ENCODE assay signal across 8 cellular contexts in the genomic region with DNA sequence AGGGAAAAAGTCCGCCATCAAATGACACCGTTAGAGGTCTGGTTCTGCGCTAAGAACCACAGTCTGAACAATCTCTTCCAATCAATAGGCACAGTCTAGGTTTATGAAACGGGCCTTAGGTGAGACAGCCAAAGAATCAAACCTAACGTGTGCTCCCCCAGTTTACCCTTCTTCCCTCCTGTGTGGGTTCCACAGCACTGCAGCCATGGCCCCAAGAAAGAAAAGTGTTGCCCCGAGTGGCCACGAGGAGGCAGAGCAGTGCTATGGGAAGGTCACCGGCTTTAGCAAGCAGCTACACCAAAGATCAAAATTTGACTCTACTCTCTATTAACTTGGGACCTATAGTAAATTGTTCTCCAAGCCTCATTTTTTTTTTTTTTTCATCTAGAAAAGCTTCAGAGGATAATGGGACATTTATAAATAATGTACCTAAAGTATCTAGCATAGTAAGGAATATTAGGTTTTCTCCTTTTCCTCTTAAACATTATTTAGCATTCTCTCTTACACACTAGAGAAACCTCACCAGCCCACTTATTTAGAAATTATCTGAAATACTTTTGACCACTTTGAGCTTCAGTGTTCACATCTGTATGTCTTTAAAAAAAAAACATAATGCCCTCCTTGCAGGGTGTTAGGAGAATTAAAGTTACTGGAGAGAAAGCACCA.
DNase-seq lines count a peak whose midpoint lies in the region; ATAC-seq, FAIRE-seq and TF ChIP-seq lines count a peak whose summit lies in the region.

No MANE protein-coding gene starts in this region.

- dilution Hi-C loops in endothelial cell of umbilical vein (cut with MboI; ENCODE audit: extremely low pct_ligation_motif_present, low sequenced_read_pairs) = no loop called here

- no peak overlapping the region for H3K4me3 ChIP-seq in endothelial cell of umbilical vein (replicated peaks in 1 of 3; ENCODE audit: insufficient read depth in 1 of 3, low read depth in 1 of 3, low read length in 3 of 3)

- no peaks in the 10 kb centered on the region for H3K9me3 Mint-ChIP-seq in activated CD8-positive, alpha-beta T cell treated with anti-CD3 and anti-CD28 coated beads, Interleukin-2, amount 10 ng/mL, durations not matched to agents 7 days and 5 days (ENCODE audit: insufficient read depth)
- no peaks in the 10 kb centered on the region for H3K9me3 Mint-ChIP-seq in naive B cell

- no TSS peak for BruUV-seq in endothelial cell of umbilical vein (replicated peaks; lab: Mats Ljungman, UMichigan)

- H3K4me1 Mint-ChIP-seq in activated CD8-positive, alpha-beta T cell treated with anti-CD3 and anti-CD28 coated beads, Interleukin-2, amount 10 ng/mL, durations not matched to agents 7 days and 5 days (ENCODE audit: low read depth) = peaks cover 17% of the 10 kb centered on the region
- peaks cover 0 to 6% (median 1%) of the 10 kb centered on the region in 3 donors for H3K4me1 Mint-ChIP-seq in naive B cell

- TF ChIP-seq POLR2A in endothelial cell of umbilical vein (IDR thresholded peaks at IDR 0.05; ENCODE audit: low read depth, low read length) = no peak

- H3K9me1 ChIP-seq in endothelial cell of umbilical vein (replicated peaks; ENCODE audit: control insufficient read depth, extremely low read depth, insufficient read depth, low read length) = no peaks in the 10 kb centered on the region

- ATAC-seq in HG02938 (IDR thresholded peaks at IDR 0.05; ENCODE audit: unreplicated experiment) (peak; percentile 84), naive B cell (ENCODE audit: low read depth in 2 of 2) (peak; percentile 34 to 57)
- peak; percentile 64 for ATAC-seq in activated CD8-positive, alpha-beta T cell treated with anti-CD3 and anti-CD28 coated beads, Interleukin-2, amount 10 ng/mL, durations not matched to agents 7 days and 5 days
- peak; percentile 78 for ATAC-seq in stimulated activated naive CD8-positive, alpha-beta T cell treated with anti-CD3 and anti-CD28 coated beads, Interleukin-15, Interleukin-2, amounts not matched to agents 100 U/mL and 50 U/mL, for 24 hours

- H3K9me3 ChIP-seq in endothelial cell of umbilical vein (replicated peaks; ENCODE audit: control insufficient read depth, insufficient read depth, low read length) = no peaks in the 10 kb centered on the region

- no peaks in the 10 kb centered on the region for H3K27me3 ChIP-seq in endothelial cell of umbilical vein (ENCODE audit: control insufficient read depth in 2 of 2, insufficient read depth in 2 of 2, low read length in 2 of 2)

- peak; percentile 77 for FAIRE-seq in endothelial cell of umbilical vein (lab: Jason Lieb, UNC)

- POLR2A ChIA-PET in activated CD8-positive, alpha-beta T cell treated with anti-CD3 and anti-CD28 coated beads, Interleukin-2, amount 10 ng/mL, durations not matched to agents 7 days and 5 days (lab: Charles Lee) = interaction anchor here (1.3 kb wide), 1 partner anchor 155 kb away, joined by 5 read pairs; no protein-coding TSS in a partner anchor
- POLR2A ChIA-PET in endothelial cell of umbilical vein (lab: Charles Lee) = no interaction called here

- no peak overlapping the region for H3K4me3 Mint-ChIP-seq in activated CD8-positive, alpha-beta T cell treated with anti-CD3 and anti-CD28 coated beads, Interleukin-2, amount 10 ng/mL, durations not matched to agents 7 days and 5 days
- H3K4me3 Mint-ChIP-seq in naive B cell = no peak overlapping the region

- H3K79me2 ChIP-seq in endothelial cell of umbilical vein (ENCODE audit: control insufficient read depth, insufficient read depth, low read length) = no peaks in the 10 kb centered on the region

- DNase-seq in NCI-H2227 treated with DMSO at 0.1 percent for 48 hours (lab: John Stamatoyannopoulos, UW) (peak; percentile 18), endothelial cell of umbilical vein (ENCODE audit: low read depth, low spot score) (peak; percentile 75), naive B cell (peak; percentile 11)
- DNase-seq in activated CD8-positive, alpha-beta T cell treated with anti-CD3 and anti-CD28 coated beads, Interleukin-2, amount 10 ng/mL, durations not matched to agents 7 days and 5 days = peak; percentile 73
- peak; percentile 68 for DNase-seq in stimulated activated naive CD8-positive, alpha-beta T cell treated with anti-CD3 and anti-CD28 coated beads, Interleukin-15, Interleukin-2, amounts not matched to agents 100 U/mL and 50 U/mL, for 24 hours

- H3K27ac Mint-ChIP-seq in activated CD8-positive, alpha-beta T cell treated with anti-CD3 and anti-CD28 coated beads, Interleukin-2, amount 10 ng/mL, durations not matched to agents 7 days and 5 days = no peak overlapping the region
- peak overlapping the region in 1 of 6 donors; percentile 39 for H3K27ac Mint-ChIP-seq in naive B cell

- H3K4me1 ChIP-seq in endothelial cell of umbilical vein (ENCODE audit: control insufficient read depth, extremely low read depth, insufficient read depth, low read length) = no peaks in the 10 kb centered on the region

- H3K27ac ChIP-seq in 22Rv1 (no peak overlapping the region), endothelial cell of umbilical vein (ENCODE audit: insufficient read depth, low read depth, low read length) (no peak overlapping the region)

- no peak overlapping the region for H3K4me2 ChIP-seq in endothelial cell of umbilical vein (ENCODE audit: insufficient read depth, low read length)

- no peaks in the 10 kb centered on the region for H4K20me1 ChIP-seq in endothelial cell of umbilical vein (replicated peaks; ENCODE audit: control insufficient read depth, extremely low read depth, insufficient read depth, low read length)

- intact Hi-C loops in endothelial cell of umbilical vein (cut with micrococcal nuclease) = loop anchor here (1.0 to 2.0 kb wide), 4 partner anchors 154 to 381 kb away; partner anchors contain the start of genes PPP2R5E and WDR89

- CTCF ChIA-PET in activated CD8-positive, alpha-beta T cell treated with anti-CD3 and anti-CD28 coated beads, Interleukin-2, amount 10 ng/mL, durations not matched to agents 7 days and 5 days (lab: Charles Lee) = interaction anchor here (0.6 to 4.6 kb wide), 39 partner anchors 9 to 914 kb away, joined by 3 to 39 read pairs (median 4); partner anchors contain the start of genes PPP2R5E and WDR89
- CTCF ChIA-PET in endothelial cell of umbilical vein (lab: Charles Lee) = interaction anchor here (0.6 to 4.5 kb wide), 47 partner anchors 10 to 915 kb away, joined by 3 to 65 read pairs (median 4); partner anchors contain the start of genes ESR2, PPP2R5E and WDR89

- H3K36me3 ChIP-seq in endothelial cell of umbilical vein (ENCODE audit: control insufficient read depth in 2 of 2, extremely low read depth in 1 of 2, insufficient read depth in 2 of 2, low read length in 2 of 2) = peaks cover 6 to 8% of the 10 kb centered on the region in 2 experiments

- peak; percentile 84 for TF ChIP-seq CTCF in 22Rv1 (IDR thresholded peaks at IDR 0.05)
- TF ChIP-seq CTCF in GM12874 (IDR thresholded peaks at IDR 0.05; ENCODE audit: insufficient read depth, low read depth, low read length) = peak; percentile 86
- TF ChIP-seq CTCF in endothelial cell of umbilical vein (IDR thresholded peaks at IDR 0.05; ENCODE audit: extremely low read depth in 1 of 2, insufficient read depth in 1 of 2, low read depth in 1 of 2, low read length in 2 of 2) = peak; percentile 73 to 81

- no peaks in the 10 kb centered on the region for H3K27me3 Mint-ChIP-seq in activated CD8-positive, alpha-beta T cell treated with anti-CD3 and anti-CD28 coated beads, Interleukin-2, amount 10 ng/mL, durations not matched to agents 7 days and 5 days (ENCODE audit: low read depth)
- no peaks in the 10 kb centered on the region for H3K27me3 Mint-ChIP-seq in naive B cell

- no peak overlapping the region for H3K9ac ChIP-seq in endothelial cell of umbilical vein (replicated peaks; ENCODE audit: extremely low read depth, insufficient read depth, low read length)

- no peak overlapping the region for H2AFZ ChIP-seq in endothelial cell of umbilical vein (ENCODE audit: low read depth, low read length)

- peaks cover 51% of the 10 kb centered on the region for H3K36me3 Mint-ChIP-seq in activated CD8-positive, alpha-beta T cell treated with anti-CD3 and anti-CD28 coated beads, Interleukin-2, amount 10 ng/mL, durations not matched to agents 7 days and 5 days (ENCODE audit: low read depth)
- H3K36me3 Mint-ChIP-seq in naive B cell = peaks cover 23 to 27% of the 10 kb centered on the region in 2 donors

TF ChIP-seq in endothelial cell of umbilical vein, 7 proteins besides CTCF, POLR2A, EP300 and RAD21:
- TF ChIP-seq MAX (IDR thresholded peaks at IDR 0.05; ENCODE audit: insufficient read depth, insufficient read length) = no peak
- no peak for TF ChIP-seq GATA2 (IDR thresholded peaks at IDR 0.05; ENCODE audit: insufficient read depth, insufficient read length, low read depth, low read length)
- no peak for TF ChIP-seq MYC (IDR thresholded peaks at IDR 0.05; ENCODE audit: low read depth, low read length)

Comparison
In these comparisons a context has a peak if more than half of its experiments do, and no peak if none do; other contexts are left out.
1. DNase-seq: peak in every context shown above with its lines; median percentile 75 in endothelial cell of umbilical vein; 73 in activated CD8-positive, alpha-beta T cell treated with anti-CD3 and anti-CD28 coated beads, Interleukin-2, amount 10 ng/mL, durations not matched to agents 7 days and 5 days; 68 in stimulated activated naive CD8-positive, alpha-beta T cell treated with anti-CD3 and anti-CD28 coated beads, Interleukin-15, Interleukin-2, amounts not matched to agents 100 U/mL and 50 U/mL, for 24 hours; 18 in NCI-H2227 treated with DMSO at 0.1 percent for 48 hours; 11 in naive B cell.